ENCODE assay signal across 18 cellular contexts in genomic region chr22:21022955-21023614, GRCh38. TPM values are rescaled to one million over a fixed set of nuclear protein-coding genes. Genes with fewer than 3 reads are reported as not detected.
DNase-seq lines count a peak whose midpoint lies in the region; ATAC-seq and TF ChIP-seq lines count a peak whose summit lies in the region.
"Had no signal": no experiment of that assay in that cellular context is flagged by ENCODE, and none has a peak within 500 bp of the region (broad histone marks: within the 10 kb centered on the region; RNA-seq: fewer than 3 reads in every experiment).

No MANE protein-coding gene starts in this region.

- no peaks in the 10 kb centered on the region for H4K20me1 ChIP-seq in HCT116 (ENCODE audit: insufficient read depth)

- H3K36me3 ChIP-seq in HCT116 (ENCODE audit: control insufficient read depth in 1 of 2, insufficient read depth in 2 of 2, low read length in 2 of 2) = no peaks in the 10 kb centered on the region
- H3K36me3 ChIP-seq in sigmoid colon = no peaks in the 10 kb centered on the region
- no peaks in the 10 kb centered on the region for H3K36me3 ChIP-seq in naive thymus-derived CD4-positive, alpha-beta T cell (ENCODE audit: control insufficient read depth in 2 of 3, insufficient read depth in 3 of 3, low read length in 3 of 3)
- H3K36me3 ChIP-seq in right atrium auricular region = no peaks in the 10 kb centered on the region
- H3K36me3 ChIP-seq: left lung had no signal

- no peaks in the 10 kb centered on the region for H3K36me3 Mint-ChIP-seq in chondrocyte (ENCODE audit: low read depth)
- H3K36me3 Mint-ChIP-seq in naive thymus-derived CD4-positive, alpha-beta T cell = no peaks in the 10 kb centered on the region

- CTCF ChIA-PET in HCT116 (lab: Charles Lee) = no interaction called here
- CTCF ChIA-PET in naive thymus-derived CD4-positive, alpha-beta T cell (lab: Charles Lee) = no interaction called here

- H3K9me2 ChIP-seq in HCT116 (ENCODE audit: insufficient read depth) = no peaks in the 10 kb centered on the region

- RAD21 ChIA-PET in HCT116 (lab: Charles Lee; ENCODE audit: low non-redundant PET in 1 of 2, low total read pairs in 2 of 2, uncharacterized antibody in 2 of 2, unreplicated experiment in 2 of 2) = no interaction called here

- no peaks in the 10 kb centered on the region for H3K27me3 Mint-ChIP-seq in chondrocyte (ENCODE audit: low read depth)
- no peaks in the 10 kb centered on the region for H3K27me3 Mint-ChIP-seq in naive thymus-derived CD4-positive, alpha-beta T cell
- H3K27me3 Mint-ChIP-seq: activated T-helper 17 cell treated with anti-CD3 and anti-CD28 coated beads, Interleukin-2, amount 50 U/mL, for 72 hours had no signal

- H3K4me2 ChIP-seq in HCT116 (ENCODE audit: low read length) = no peak overlapping the region

- no peaks in the 10 kb centered on the region for H3K9me3 Mint-ChIP-seq in chondrocyte (ENCODE audit: low read depth)
- peaks cover 0 to 2% (median 0%) of the 10 kb centered on the region in 11 donors for H3K9me3 Mint-ChIP-seq in naive thymus-derived CD4-positive, alpha-beta T cell
- H3K9me3 Mint-ChIP-seq: activated B cell treated with CpG ODN at 0.5 μM for 24 hours; activated T-helper 17 cell treated with anti-CD3 and anti-CD28 coated beads, Interleukin-2, amount 50 U/mL, for 72 hours had no signal

- H3K27me3 ChIP-seq in HCT116 (ENCODE audit: insufficient read depth, low read length) = no peaks in the 10 kb centered on the region
- H3K27me3 ChIP-seq in sigmoid colon = no peaks in the 10 kb centered on the region
- no peaks in the 10 kb centered on the region for H3K27me3 ChIP-seq in naive thymus-derived CD4-positive, alpha-beta T cell (ENCODE audit: control insufficient read depth in 2 of 2, insufficient read depth in 2 of 2, low read length in 2 of 2)
- no peaks in the 10 kb centered on the region for H3K27me3 ChIP-seq in right atrium auricular region
- H3K27me3 ChIP-seq: foreskin keratinocyte, left lung had no signal

- WGBS in sigmoid colon, 2 donors = 80 to 86% methylated on average over 13 of the region's 13 CpGs

- H3K27ac Mint-ChIP-seq in chondrocyte (ENCODE audit: unreplicated experiment) = no peak overlapping the region
- no peak overlapping the region for H3K27ac Mint-ChIP-seq in naive thymus-derived CD4-positive, alpha-beta T cell
- H3K27ac Mint-ChIP-seq: activated B cell treated with CpG ODN at 0.5 μM for 24 hours; activated T-helper 17 cell treated with anti-CD3 and anti-CD28 coated beads, Interleukin-2, amount 50 U/mL, for 72 hours had no signal

- no peaks in the 10 kb centered on the region for H3K9me3 ChIP-seq in HCT116 (ENCODE audit: control insufficient read depth in 1 of 2, insufficient read depth in 1 of 2, low read depth in 1 of 2, low read length in 2 of 2)
- H3K9me3 ChIP-seq in sigmoid colon = no peaks in the 10 kb centered on the region
- H3K9me3 ChIP-seq in naive thymus-derived CD4-positive, alpha-beta T cell (ENCODE audit: control insufficient read depth in 2 of 3, low read length in 3 of 3) = no peaks in the 10 kb centered on the region
- H3K9me3 ChIP-seq in right atrium auricular region = no peaks in the 10 kb centered on the region
- H3K9me3 ChIP-seq: left lung had no signal

- ATAC-seq in HCT116 = peak; percentile 57; the same call in 1 of the 2 replicates
- no peak for ATAC-seq in naive thymus-derived CD4-positive, alpha-beta T cell
- ATAC-seq: activated T-helper 17 cell treated with anti-CD3 and anti-CD28 coated beads, Interleukin-2, amount 50 U/mL, for 72 hours; foreskin keratinocyte; left lung had no signal

- DNase-seq in D341Med (ENCODE audit: low spot score) = peak; percentile 34
- no peak for DNase-seq in HCT116 (ENCODE audit: low read depth, low spot score)
- DNase-seq in chondrocyte (ENCODE audit: low spot score) = no peak
- no peak for DNase-seq in sigmoid colon
- no peak for DNase-seq in naive thymus-derived CD4-positive, alpha-beta T cell
- DNase-seq in right atrium auricular region (ENCODE audit: low spot score) = no peak
- DNase-seq: activated B cell treated with CpG ODN at 0.5 μM for 24 hours, foreskin keratinocyte, NCI-H1694, occipital lobe, SHP77 treated with DMSO at 0.1 percent for 48 hours had no signal

- no peak overlapping the region for H2AFZ ChIP-seq in HCT116 (ENCODE audit: low read depth, low read length, poor library complexity, severe bottlenecking)

- H3K4me3 ChIP-seq in HCT116 (replicated peaks in 1 of 2; ENCODE audit: low read depth in 1 of 2, low read length in 2 of 2) (no peak overlapping the region), sigmoid colon (no peak overlapping the region), right atrium auricular region (no peak overlapping the region)
- no peak overlapping the region for H3K4me3 ChIP-seq in naive thymus-derived CD4-positive, alpha-beta T cell (ENCODE audit: low read length)
- H3K4me3 ChIP-seq: left lung had no signal

- H3K27ac ChIP-seq in HCT116 (ENCODE audit: low read depth, low read length) (no peak overlapping the region), sigmoid colon (no peak overlapping the region), right atrium auricular region (no peak overlapping the region)
- no peak overlapping the region for H3K27ac ChIP-seq in naive thymus-derived CD4-positive, alpha-beta T cell (ENCODE audit: low read depth, low read length)
- H3K27ac ChIP-seq: foreskin keratinocyte, left lung had no signal

- no TSS peak for BruUV-seq in HCT116 (replicated peaks; lab: Mats Ljungman, UMichigan)

- TF ChIP-seq CTCF in HCT116 (IDR thresholded peaks at IDR 0.05 in 2 of 3, conservative IDR thresholded peaks at IDR 0.05 in 1 of 3; ENCODE audit: borderline replicate concordance in 1 of 3, insufficient read depth in 1 of 3, low read depth in 2 of 3, low read length in 2 of 3) (peak in 2 of 3 experiments; percentile 18 to 30; a peak in 3 of 6 replicates), chondrocyte (IDR thresholded peaks at IDR 0.05) (peak; percentile 7), sigmoid colon (IDR thresholded peaks at IDR 0.05) (no peak), right atrium auricular region (IDR thresholded peaks at IDR 0.05) (no peak)

- H3K79me2 ChIP-seq in HCT116 (ENCODE audit: insufficient read depth, low read length) = no peaks in the 10 kb centered on the region

- TF ChIP-seq EP300 in sigmoid colon (IDR thresholded peaks at IDR 0.05) = no peak

- H3K4me1 ChIP-seq in HCT116 (ENCODE audit: control insufficient read depth in 1 of 2, insufficient read depth in 2 of 2, low read length in 2 of 2) (no peaks in the 10 kb centered on the region), sigmoid colon (peaks cover 0 to 5% (median 0%) of the 10 kb centered on the region in 4 donors), right atrium auricular region (peaks cover 0 to 7% of the 10 kb centered on the region in 2 donors)
- H3K4me1 ChIP-seq in naive thymus-derived CD4-positive, alpha-beta T cell (ENCODE audit: control insufficient read depth in 2 of 2, insufficient read depth in 2 of 2, low read length in 2 of 2) = peaks cover 10 to 12% of the 10 kb centered on the region in 2 donors
- H3K4me1 ChIP-seq: left lung had no signal

- intact Hi-C loops in HCT116 (cut with micrococcal nuclease) (no loop called here), sigmoid colon (cut with DNase I) (no loop called here)
- intact Hi-C loops in naive thymus-derived CD4-positive, alpha-beta T cell (cut with micrococcal nuclease) = no loop called here

- peaks cover 12% of the 10 kb centered on the region for H3K4me1 Mint-ChIP-seq in chondrocyte (ENCODE audit: low read depth)
- H3K4me1 Mint-ChIP-seq in naive thymus-derived CD4-positive, alpha-beta T cell = peaks cover 5 to 15% (median 9%) of the 10 kb centered on the region in 7 donors

- TF ChIP-seq POLR2A in HCT116 (IDR thresholded peaks at IDR 0.05; ENCODE audit: borderline replicate concordance, extremely low read depth, insufficient read depth, insufficient read length) = no peak
- TF ChIP-seq POLR2A in sigmoid colon (IDR thresholded peaks at IDR 0.05) = no peak

- H3K9ac ChIP-seq in HCT116 (ENCODE audit: low read length) = no peak overlapping the region

- POLR2A ChIA-PET in HCT116 (lab: Charles Lee) = no interaction called here
- POLR2A ChIA-PET in naive thymus-derived CD4-positive, alpha-beta T cell (lab: Charles Lee) = no interaction called here

- no peak overlapping the region for H3K4me3 Mint-ChIP-seq in chondrocyte (ENCODE audit: unreplicated experiment)
- no peak overlapping the region for H3K4me3 Mint-ChIP-seq in naive thymus-derived CD4-positive, alpha-beta T cell
- H3K4me3 Mint-ChIP-seq: activated B cell treated with CpG ODN at 0.5 μM for 24 hours; activated T-helper 17 cell treated with anti-CD3 and anti-CD28 coated beads, Interleukin-2, amount 50 U/mL, for 72 hours had no signal

- TF ChIP-seq RAD21 in HCT116 (IDR thresholded peaks at IDR 0.05; ENCODE audit: low read depth) = no peak

RNA-seq across cellular contexts. Expression of gene P2RX6, which starts 8.1 kb away (rescaled TPM):
- total RNA-seq in HCT116 (2021; ENCODE audit: unreplicated experiment) (0.20 TPM), chondrocyte (2.1 to 4.9 TPM (median 2.2 TPM) in 3 replicates), sigmoid colon (1 to 10 TPM; 1.1 to 2.0 (median 1.3) TPM), right atrium auricular region (1 to 10 TPM; 1.0 to 5.4 TPM)
- polyA plus RNA-seq in HCT116 (2012) = 0.04 and 0.07 TPM in 2 replicates
- polyA plus RNA-seq in sigmoid colon = under 1 TPM in 2 of 3 donors, not detected in 1; under 0.01 to 0.77 TPM
- 1 to 10 TPM in 2 of 5 experiments, under 1 TPM in 3; 0.46 to 1.7 (median 0.66) TPM for total RNA-seq in naive thymus-derived CD4-positive, alpha-beta T cell
- under 1 TPM in 1 of 2 donors, not detected in 1; 0.15 TPM for polyA plus RNA-seq in naive thymus-derived CD4-positive, alpha-beta T cell
- total RNA-seq: endothelial cell of umbilical vein, occipital lobe had no signal

RNA-seq across cellular contexts. Expression of gene SLC7A4, which starts 9.3 kb away (rescaled TPM):
- total RNA-seq in HCT116 (2021; ENCODE audit: unreplicated experiment) (not detected), chondrocyte (0.22 to 0.28 TPM in 2 of 3 replicates, not detected in the other), sigmoid colon (under 1 TPM in 3 of 4 donors, not detected in 1; 0.16 to 0.71 (median 0.41) TPM), right atrium auricular region (1 to 10 TPM; 1.9 to 5.0 TPM)
- not detected in 2 replicates for polyA plus RNA-seq in HCT116 (2012)
- 1 to 10 TPM in 2 of 3 donors, under 1 TPM in 1; 0.46 to 2.6 (median 1.2) TPM for polyA plus RNA-seq in sigmoid colon
- total RNA-seq in naive thymus-derived CD4-positive, alpha-beta T cell = under 1 TPM in 2 of 5 experiments, not detected in 3; 0.13 TPM
- under 1 TPM in 1 of 2 donors, not detected in 1; 0.08 TPM for polyA plus RNA-seq in naive thymus-derived CD4-positive, alpha-beta T cell
- total RNA-seq: activated B cell treated with CpG ODN at 0.5 μM for 24 hours; activated T-helper 17 cell treated with anti-CD3 and anti-CD28 coated beads, Interleukin-2, amount 50 U/mL, for 72 hours; endothelial cell of umbilical vein; H4; T-helper 1 cell treated with Interleukin-12 subunit alpha and Interleukin-12 subunit beta and Interleukin-4 antibody, amounts not matched to agents 30 ng/mL and 1 ng/mL, for 36 hours had no signal
- polyA plus RNA-seq: endothelial cell of umbilical vein had no signal

RNA-seq across cellular contexts. Expression of gene THAP7, which starts 21.2 kb away (rescaled TPM):
- 27.7 TPM for total RNA-seq in HCT116 (2021; ENCODE audit: unreplicated experiment)
- 21.6 and 25.5 TPM in 2 replicates for polyA plus RNA-seq in HCT116 (2012)
- 15.7 to 22.5 TPM (median 17.2 TPM) in 3 replicates for total RNA-seq in chondrocyte
- 10 to 100 TPM; 39.2 to 59.4 (median 45.4) TPM for total RNA-seq in sigmoid colon
- 10 to 100 TPM; 19.9 to 32.0 (median 22.2) TPM for polyA plus RNA-seq in sigmoid colon
- total RNA-seq in naive thymus-derived CD4-positive, alpha-beta T cell = 10 to 100 TPM; 25.8 to 73.3 (median 64.7) TPM
- 10 to 100 TPM; 53.8 to 69.3 TPM for polyA plus RNA-seq in naive thymus-derived CD4-positive, alpha-beta T cell
- total RNA-seq in right atrium auricular region = 10 to 100 TPM; 39.8 to 51.1 TPM

RNA-seq across cellular contexts. Expression of gene LRRC74B, which starts 22.7 kb away (rescaled TPM):
- total RNA-seq in HCT116 (2021; ENCODE audit: unreplicated experiment) (not detected), chondrocyte (not detected in 3 replicates), sigmoid colon (not detected), right atrium auricular region (not detected)
- not detected in 2 replicates for polyA plus RNA-seq in HCT116 (2012)
- under 1 TPM in 2 of 3 donors, not detected in 1; under 0.01 to 0.06 TPM for polyA plus RNA-seq in sigmoid colon
- not detected for total RNA-seq in naive thymus-derived CD4-positive, alpha-beta T cell
- not detected for polyA plus RNA-seq in naive thymus-derived CD4-positive, alpha-beta T cell
- total RNA-seq: activated B cell treated with CpG ODN at 0.5 μM for 24 hours; activated T-helper 17 cell treated with anti-CD3 and anti-CD28 coated beads, Interleukin-2, amount 50 U/mL, for 72 hours; cerebellum; endothelial cell of umbilical vein; foreskin keratinocyte; H4; mucosa of gallbladder; occipital lobe; T-helper 1 cell treated with Interleukin-12 subunit alpha and Interleukin-12 subunit beta and Interleukin-4 antibody, amounts not matched to agents 30 ng/mL and 1 ng/mL, for 36 hours had no signal
- polyA plus RNA-seq: endothelial cell of umbilical vein, foreskin keratinocyte had no signal

RNA-seq across cellular contexts. Expression of gene LZTR1, which starts 41.0 kb away (rescaled TPM):
- 56.5 TPM for total RNA-seq in HCT116 (2021; ENCODE audit: unreplicated experiment)
- 23.9 and 24.7 TPM in 2 replicates for polyA plus RNA-seq in HCT116 (2012)
- 86.4 to 103 TPM (median 87.0 TPM) in 3 replicates for total RNA-seq in chondrocyte
- 10 to 100 TPM; 30.8 to 50.4 (median 35.8) TPM for total RNA-seq in sigmoid colon
- polyA plus RNA-seq in sigmoid colon = 10 to 100 TPM; 10.2 to 40.5 (median 12.5) TPM
- total RNA-seq in naive thymus-derived CD4-positive, alpha-beta T cell = 100 to 1,000 TPM in 2 of 5 experiments, 10 to 100 TPM in 3; 61.8 to 104 (median 74.2) TPM
- polyA plus RNA-seq in naive thymus-derived CD4-positive, alpha-beta T cell = 10 to 100 TPM; 11.4 to 15.6 TPM
- total RNA-seq in right atrium auricular region = 10 to 100 TPM; 20.7 to 24.7 TPM

Comparison
In these comparisons a context has a peak if more than half of its experiments do, and no peak if none do; other contexts are left out.
1. CTCF ChIP-seq: peak in HCT116 (2 of 3) and chondrocyte (single experiment); none in sigmoid colon (0 of 4) and right atrium auricular region (0 of 2).